1 cellular context compared by ENCODE assay signal in the genomic region with DNA sequence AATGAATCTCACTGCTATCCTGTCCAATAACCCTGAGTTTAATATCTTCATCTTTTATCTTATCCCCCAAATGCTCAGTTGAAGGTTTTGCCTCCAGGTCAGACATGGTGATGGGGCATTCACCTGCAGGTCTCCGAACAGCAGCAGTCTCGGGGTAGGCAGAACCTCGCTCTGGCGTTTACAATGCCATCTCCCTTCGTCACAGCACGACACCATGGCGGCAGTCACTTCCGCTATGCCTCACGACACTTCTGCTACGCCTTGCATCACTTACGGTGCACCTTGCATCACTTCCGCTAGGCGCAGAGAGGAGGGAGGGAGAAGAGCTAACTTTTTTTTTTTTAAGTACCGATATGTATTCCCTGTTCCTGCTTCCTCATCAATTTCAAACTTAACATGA.
A peak's percentile ranks its signal among the peaks of the same experiment; 100 is the strongest.
TF ChIP-seq lines count a peak whose summit lies in the region.

No MANE protein-coding gene starts in this region.

TF ChIP-seq in HepG2, 621 proteins besides CTCF, POLR2A, EP300 and RAD21 (continued from another document):
- TF ChIP-seq POGZ (CRISPR knock-in tag; IDR thresholded peaks at IDR 0.05) (peak; percentile 28; the same call in 1 of the 2 replicates), HOXA3 (CRISPR knock-in tag; IDR thresholded peaks at IDR 0.05) (0 out of 2 replicates have a peak, but pooled peaks have one; percentile 15), CEBPG (CRISPR knock-in tag; IDR thresholded peaks at IDR 0.05) (peak; percentile 59; the same call in 1 of the 2 replicates), KLF16 (CRISPR knock-in tag; IDR thresholded peaks at IDR 0.05) (no peak), CEBPB (IDR thresholded peaks at IDR 0.05; ENCODE audit: borderline replicate concordance, low read depth, low read length) (peak; percentile 67), MAFF (IDR thresholded peaks at IDR 0.05; ENCODE audit: low read depth, low read length) (no peak), ZMYM2 (CRISPR knock-in tag; IDR thresholded peaks at IDR 0.05) (peak; percentile 31; the same call in 1 of the 2 replicates)
- TF ChIP-seq, protein P1, sequence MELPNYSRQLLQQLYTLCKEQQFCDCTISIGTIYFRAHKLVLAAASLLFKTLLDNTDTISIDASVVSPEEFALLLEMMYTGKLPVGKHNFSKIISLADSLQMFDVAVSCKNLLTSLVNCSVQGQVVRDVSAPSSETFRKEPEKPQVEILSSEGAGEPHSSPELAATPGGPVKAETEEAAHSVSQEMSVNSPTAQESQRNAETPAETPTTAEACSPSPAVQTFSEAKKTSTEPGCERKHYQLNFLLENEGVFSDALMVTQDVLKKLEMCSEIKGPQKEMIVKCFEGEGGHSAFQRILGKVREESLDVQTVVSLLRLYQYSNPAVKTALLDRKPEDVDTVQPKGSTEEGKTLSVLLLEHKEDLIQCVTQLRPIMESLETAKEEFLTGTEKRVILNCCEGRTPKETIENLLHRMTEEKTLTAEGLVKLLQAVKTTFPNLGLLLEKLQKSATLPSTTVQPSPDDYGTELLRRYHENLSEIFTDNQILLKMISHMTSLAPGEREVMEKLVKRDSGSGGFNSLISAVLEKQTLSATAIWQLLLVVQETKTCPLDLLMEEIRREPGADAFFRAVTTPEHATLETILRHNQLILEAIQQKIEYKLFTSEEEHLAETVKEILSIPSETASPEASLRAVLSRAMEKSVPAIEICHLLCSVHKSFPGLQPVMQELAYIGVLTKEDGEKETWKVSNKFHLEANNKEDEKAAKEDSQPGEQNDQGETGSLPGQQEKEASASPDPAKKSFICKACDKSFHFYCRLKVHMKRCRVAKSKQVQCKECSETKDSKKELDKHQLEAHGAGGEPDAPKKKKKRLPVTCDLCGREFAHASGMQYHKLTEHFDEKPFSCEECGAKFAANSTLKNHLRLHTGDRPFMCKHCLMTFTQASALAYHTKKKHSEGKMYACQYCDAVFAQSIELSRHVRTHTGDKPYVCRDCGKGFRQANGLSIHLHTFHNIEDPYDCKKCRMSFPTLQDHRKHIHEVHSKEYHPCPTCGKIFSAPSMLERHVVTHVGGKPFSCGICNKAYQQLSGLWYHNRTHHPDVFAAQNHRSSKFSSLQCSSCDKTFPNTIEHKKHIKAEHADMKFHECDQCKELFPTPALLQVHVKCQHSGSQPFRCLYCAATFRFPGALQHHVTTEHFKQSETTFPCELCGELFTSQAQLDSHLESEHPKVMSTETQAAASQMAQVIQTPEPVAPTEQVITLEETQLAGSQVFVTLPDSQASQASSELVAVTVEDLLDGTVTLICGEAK (IDR thresholded peaks at IDR 0.05) = no peak
- TF ChIP-seq, protein P1 (CRISPR knock-in tag; IDR thresholded peaks at IDR 0.05) = no peak
